23 cellular contexts compared by ENCODE assay signal in the genomic region with DNA sequence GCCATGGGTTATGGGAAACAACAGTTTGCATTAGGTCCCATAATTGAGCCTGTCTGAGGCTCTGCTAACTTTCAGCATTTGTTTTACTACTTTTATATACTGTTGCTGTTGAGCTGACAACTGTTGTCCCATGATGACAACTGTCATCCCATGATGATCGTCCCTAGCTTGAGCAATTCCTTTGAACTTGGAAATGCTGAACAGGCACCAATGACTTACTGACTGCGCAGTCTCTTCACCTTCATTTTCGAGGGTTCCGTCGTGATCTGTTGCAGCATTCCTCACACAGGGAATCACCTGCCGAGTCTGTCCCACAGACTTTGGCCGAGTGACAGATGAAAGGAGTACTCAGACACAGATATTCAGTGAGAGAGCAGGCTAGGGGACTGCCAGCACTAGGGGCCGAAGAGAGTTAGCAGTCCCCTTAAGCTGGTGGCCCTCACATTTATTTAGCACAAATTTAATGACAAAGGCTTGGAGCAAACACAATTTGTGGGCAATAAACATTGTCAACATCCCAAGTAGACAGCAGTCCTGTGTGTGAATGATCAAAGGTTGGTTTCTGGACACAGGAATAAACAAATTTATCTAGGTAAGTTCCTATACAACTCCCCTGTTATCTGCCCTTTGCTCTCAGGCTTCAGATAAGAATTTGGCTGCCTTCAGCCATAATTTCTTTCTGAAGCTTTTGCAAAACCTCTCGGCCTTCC.
"Had no signal": no experiment of that assay in that cellular context is flagged by ENCODE, and none has a peak within 500 bp of the region (broad histone marks: within the 10 kb centered on the region; RNA-seq: fewer than 3 reads in every experiment).

No MANE protein-coding gene starts in this region.

- H3K9me3 ChIP-seq: adrenal gland, body of pancreas, gastroesophageal sphincter, upper lobe of right lung had no signal

- H3K27me3 ChIP-seq: adrenal gland, body of pancreas, hepatocyte, upper lobe of right lung had no signal

- H3K27me3 Mint-ChIP-seq: activated T-helper 17 cell treated with anti-CD3 and anti-CD28 coated beads, Interleukin-2, amount 50 U/mL, for 72 hours had no signal

- H3K36me3 ChIP-seq: upper lobe of right lung had no signal

- H3K4me3 ChIP-seq: adrenal gland, body of pancreas, gastroesophageal sphincter, hepatocyte, upper lobe of right lung had no signal

- H2AFZ ChIP-seq: hepatocyte had no signal

- ATAC-seq: activated naive CD4-positive, alpha-beta T cell treated with anti-CD3 and anti-CD28 coated beads, Interleukin-2, amount 50 U/mL, for 72 hours; activated T-cell treated with anti-CD3 and anti-CD28 coated beads, Interleukin-2, amount 50 U/mL, for 4 hours; activated T-helper 17 cell treated with anti-CD3 and anti-CD28 coated beads, Interleukin-2, amount 50 U/mL, for 72 hours; body of pancreas; gastroesophageal sphincter; natural killer cell; right cardiac atrium; stimulated activated memory B cell treated with anti-CD40 and anti-IgM and Interleukin-4, amounts not matched to agents 10 μg/mL and 1 μg/mL and 100 μg/mL, for 72 hours; stimulated activated naive CD8-positive, alpha-beta T cell treated with anti-CD3 and anti-CD28 coated beads, Interleukin-15, amount 100 ng/mL, for 72 hours; upper lobe of right lung had no signal

- H3K27ac ChIP-seq: adrenal gland, body of pancreas, gastroesophageal sphincter, hepatocyte, upper lobe of right lung, VCaP had no signal

- H3K4me2 ChIP-seq: hepatocyte had no signal

- H3K36me3 Mint-ChIP-seq: natural killer cell had no signal

- H3K4me3 Mint-ChIP-seq: activated CD4-positive, alpha-beta memory T cell treated with anti-CD3 and anti-CD28 coated beads for 36 hours; activated T-cell treated with anti-CD3 and anti-CD28 coated beads, Interleukin-2, amount 50 U/mL, for 4 hours; activated T-helper 17 cell treated with anti-CD3 and anti-CD28 coated beads, Interleukin-2, amount 50 U/mL, for 72 hours; memory B cell; natural killer cell; stimulated activated memory B cell treated with anti-CD40 and anti-IgM and Interleukin-4, amounts not matched to agents 10 μg/mL and 1 μg/mL and 100 μg/mL, for 72 hours; stimulated activated naive CD8-positive, alpha-beta T cell treated with anti-CD3 and anti-CD28 coated beads, Interleukin-15, amount 100 ng/mL, for 72 hours had no signal

- H3K79me2 ChIP-seq: hepatocyte had no signal

- DNase-seq: activated CD4-positive, alpha-beta memory T cell treated with anti-CD3 and anti-CD28 coated beads for 36 hours; activated CD4-positive, alpha-beta T cell treated with anti-CD3 and anti-CD28 coated beads for 4 hours; activated CD8-positive, alpha-beta memory T cell treated with anti-CD3 and anti-CD28 coated beads, Interleukin-2, amount 50 U/mL, for 4 hours; activated gamma-delta T cell treated with Interleukin-2 at 50 U/mL for 16 hours; activated T-cell treated with anti-CD3 and anti-CD28 coated beads, Interleukin-2, amount 50 U/mL, for 4 hours; adrenal gland; aorta; body of pancreas; effector memory CD4-positive, alpha-beta T cell; islet precursor cell; natural killer cell; right cardiac atrium; stimulated activated CD4-positive, alpha-beta T cell treated with anti-CD3 and anti-CD28 coated beads, Interleukin-4, amount 100 ng/mL, for 1 hour; stimulated activated naive CD8-positive, alpha-beta T cell treated with anti-CD3 and anti-CD28 coated beads, Interleukin-15, amount 100 ng/mL, for 72 hours; substantia nigra; upper lobe of right lung had no signal

- H3K27ac Mint-ChIP-seq: activated CD4-positive, alpha-beta memory T cell treated with anti-CD3 and anti-CD28 coated beads for 36 hours; activated T-helper 17 cell treated with anti-CD3 and anti-CD28 coated beads, Interleukin-2, amount 50 U/mL, for 72 hours; memory B cell; stimulated activated memory B cell treated with anti-CD40 and anti-IgM and Interleukin-4, amounts not matched to agents 10 μg/mL and 1 μg/mL and 100 μg/mL, for 72 hours; stimulated activated naive CD8-positive, alpha-beta T cell treated with anti-CD3 and anti-CD28 coated beads, Interleukin-15, amount 100 ng/mL, for 72 hours had no signal

- H3K4me1 Mint-ChIP-seq: activated T-helper 17 cell treated with anti-CD3 and anti-CD28 coated beads, Interleukin-2, amount 50 U/mL, for 72 hours; natural killer cell had no signal

- H3K4me1 ChIP-seq: adrenal gland, body of pancreas, upper lobe of right lung had no signal

- H3K9me3 Mint-ChIP-seq: activated T-cell treated with anti-CD3 and anti-CD28 coated beads, Interleukin-2, amount 50 U/mL, for 4 hours; activated T-helper 17 cell treated with anti-CD3 and anti-CD28 coated beads, Interleukin-2, amount 50 U/mL, for 72 hours; natural killer cell; stimulated activated memory B cell treated with anti-CD40 and anti-IgM and Interleukin-4, amounts not matched to agents 10 μg/mL and 1 μg/mL and 100 μg/mL, for 72 hours had no signal
